7 cellular contexts compared by ENCODE assay signal in genomic region chr12:95003921-95004272, GRCh38. TPM values are rescaled to one million over a fixed set of nuclear protein-coding genes. Genes with fewer than 3 reads are reported as not detected.
DNase-seq lines count a peak whose midpoint lies in the region; ATAC-seq and TF ChIP-seq lines count a peak whose summit lies in the region.

No MANE protein-coding gene starts in this region.

- H3K9me3 ChIP-seq in HCT116 (ENCODE audit: control insufficient read depth in 1 of 2, insufficient read depth in 1 of 2, low read depth in 1 of 2, low read length in 2 of 2) (no peaks in the 10 kb centered on the region; a peak in 1 of 4 replicates), T-helper 17 cell (ENCODE audit: control insufficient read depth, low read length, poor library complexity, severe bottlenecking) (peaks cover 10% of the 10 kb centered on the region), heart right ventricle (peaks cover 0 to 29% (median 11%) of the 10 kb centered on the region in 11 donors)

- H3K4me3 ChIP-seq in HCT116 (replicated peaks in 1 of 2; ENCODE audit: low read depth in 1 of 2, low read length in 2 of 2) (peak overlapping the region; percentile 70 to 81), heart right ventricle (peak overlapping the region in 9 of 10 donors; percentile 75 to 93 (median 85))

- H3K36me3 Mint-ChIP-seq in T-helper 17 cell (ENCODE audit: low read depth): peaks cover 8% of the 10 kb centered on the region
- H3K36me3 Mint-ChIP-seq in stimulated activated memory B cell treated with anti-CD40 and anti-IgM and Interleukin-4, amounts not matched to agents 10 μg/mL and 1 μg/mL and 100 μg/mL, for 72 hours: peaks cover 20% of the 10 kb centered on the region

- ATAC-seq in HCT116 (peak; percentile 39), T-helper 17 cell (no peak), heart right ventricle (peak in 5 of 8 donors; percentile 3 to 63 (median 13)), HG02938 (IDR thresholded peaks at IDR 0.05; ENCODE audit: unreplicated experiment) (no peak)
- peak; percentile 5 for ATAC-seq in stimulated activated memory B cell treated with anti-CD40 and anti-IgM and Interleukin-4, amounts not matched to agents 10 μg/mL and 1 μg/mL and 100 μg/mL, for 72 hours

- peak overlapping the region; percentile 87 for H3K9ac ChIP-seq in HCT116 (ENCODE audit: low read length)

- DNase-seq in HCT116 (ENCODE audit: low read depth, low spot score): no peak
- DNase-seq in T-helper 17 cell: no peak
- no peak for DNase-seq in heart right ventricle
- DNase-seq in stimulated activated CD4-positive, alpha-beta T cell treated with anti-CD3 and anti-CD28 coated beads, Interleukin-2, amount 100 ng/mL, for 24 hours: no peak
- no peak for DNase-seq in DMS153 (lab: John Stamatoyannopoulos, UW)

- peaks cover 26% of the 10 kb centered on the region for H3K4me1 Mint-ChIP-seq in T-helper 17 cell
- peaks cover 28% of the 10 kb centered on the region for H3K4me1 Mint-ChIP-seq in stimulated activated memory B cell treated with anti-CD40 and anti-IgM and Interleukin-4, amounts not matched to agents 10 μg/mL and 1 μg/mL and 100 μg/mL, for 72 hours

- H4K20me1 ChIP-seq in HCT116 (ENCODE audit: insufficient read depth): no peaks in the 10 kb centered on the region

- H3K27me3 Mint-ChIP-seq in T-helper 17 cell: no peaks in the 10 kb centered on the region
- H3K27me3 Mint-ChIP-seq in stimulated activated memory B cell treated with anti-CD40 and anti-IgM and Interleukin-4, amounts not matched to agents 10 μg/mL and 1 μg/mL and 100 μg/mL, for 72 hours: no peaks in the 10 kb centered on the region

- H3K9me3 Mint-ChIP-seq in stimulated activated memory B cell treated with anti-CD40 and anti-IgM and Interleukin-4, amounts not matched to agents 10 μg/mL and 1 μg/mL and 100 μg/mL, for 72 hours: peaks cover 8% of the 10 kb centered on the region

- intact Hi-C loops in HCT116 (cut with micrococcal nuclease): no loop called here
- intact Hi-C loops in heart right ventricle (cut with DNase I): no loop called here

- RAD21 ChIA-PET in HCT116 (lab: Charles Lee; ENCODE audit: low non-redundant PET in 1 of 2, low total read pairs in 2 of 2, uncharacterized antibody in 2 of 2, unreplicated experiment in 2 of 2): no interaction called here

- WGBS in heart right ventricle, 2 donors: 64 to 65% methylated on average over 15 of the region's 15 CpGs

- peak overlapping the region; percentile 85 for H2AFZ ChIP-seq in HCT116 (ENCODE audit: low read depth, low read length, poor library complexity, severe bottlenecking)

- no peaks in the 10 kb centered on the region for H3K27me3 ChIP-seq in HCT116 (ENCODE audit: insufficient read depth, low read length)
- H3K27me3 ChIP-seq in heart right ventricle: no peaks in the 10 kb centered on the region

- 0 out of 4 replicates have a peak, but pooled peaks cover 0 to 2% of the 10 kb centered on the region in 2 experiments for H3K36me3 ChIP-seq in HCT116 (ENCODE audit: control insufficient read depth in 1 of 2, insufficient read depth in 2 of 2, low read length in 2 of 2)
- peaks cover 0 to 27% (median 15%) of the 10 kb centered on the region in 9 donors for H3K36me3 ChIP-seq in heart right ventricle

- no peak for TF ChIP-seq POLR2A in HCT116 (IDR thresholded peaks at IDR 0.05; ENCODE audit: borderline replicate concordance, extremely low read depth, insufficient read depth, insufficient read length)

- peak overlapping the region; percentile 70 for H3K4me2 ChIP-seq in HCT116 (ENCODE audit: low read length)

- CTCF ChIA-PET in HCT116 (lab: Charles Lee): no interaction called here

- H3K79me2 ChIP-seq in HCT116 (ENCODE audit: insufficient read depth, low read length): peaks cover 45% of the 10 kb centered on the region

- TF ChIP-seq CTCF in HCT116 (IDR thresholded peaks at IDR 0.05 in 2 of 3, conservative IDR thresholded peaks at IDR 0.05 in 1 of 3; ENCODE audit: borderline replicate concordance in 1 of 3, insufficient read depth in 1 of 3, low read depth in 2 of 3, low read length in 2 of 3) (no peak), heart right ventricle (IDR thresholded peaks at IDR 0.05) (no peak)

- BruUV-seq in HCT116 (replicated peaks; lab: Mats Ljungman, UMichigan): TSS peak; percentile 74

- TF ChIP-seq RAD21 in HCT116 (IDR thresholded peaks at IDR 0.05; ENCODE audit: low read depth): no peak

- peak overlapping the region; percentile 92 for H3K4me3 Mint-ChIP-seq in T-helper 17 cell
- H3K4me3 Mint-ChIP-seq in stimulated activated memory B cell treated with anti-CD40 and anti-IgM and Interleukin-4, amounts not matched to agents 10 μg/mL and 1 μg/mL and 100 μg/mL, for 72 hours: peak overlapping the region; percentile 79

- H3K27ac ChIP-seq in HCT116 (ENCODE audit: low read depth, low read length) (peak overlapping the region; percentile 67; the same call in 1 of the 2 replicates), heart right ventricle (peak overlapping the region; percentile 82 to 96 (median 90))

- no peaks in the 10 kb centered on the region for H3K9me2 ChIP-seq in HCT116 (ENCODE audit: insufficient read depth)

- H3K27ac Mint-ChIP-seq in T-helper 17 cell: peak overlapping the region; percentile 90
- peak overlapping the region; percentile 78 for H3K27ac Mint-ChIP-seq in stimulated activated memory B cell treated with anti-CD40 and anti-IgM and Interleukin-4, amounts not matched to agents 10 μg/mL and 1 μg/mL and 100 μg/mL, for 72 hours

- POLR2A ChIA-PET in HCT116 (lab: Charles Lee): interaction anchor here (0.6 to 1.1 kb wide), 9 partner anchors 10 to 243 kb away, joined by 3 to 6 read pairs (median 3); no protein-coding TSS in a partner anchor

- H3K4me1 ChIP-seq in HCT116 (ENCODE audit: control insufficient read depth in 1 of 2, insufficient read depth in 2 of 2, low read length in 2 of 2) (peaks cover 4 to 11% of the 10 kb centered on the region in 2 experiments; a peak in 3 of 4 replicates), heart right ventricle (peaks cover 0 to 48% (median 34%) of the 10 kb centered on the region in 9 donors)

TF ChIP-seq in HCT116, 20 proteins besides CTCF, POLR2A, EP300 and RAD21:
- TF ChIP-seq ZNF274 (IDR thresholded peaks at IDR 0.05; ENCODE audit: low read depth, low read length): no peak
- TF ChIP-seq MAX (IDR thresholded peaks at IDR 0.05): peak; percentile 4; the same call in 1 of the 2 replicates

RNA-seq across cellular contexts. Expression of gene NDUFA12, which starts 0.4 kb away (rescaled TPM):
- total RNA-seq in HCT116 (2021; ENCODE audit: unreplicated experiment): 79.7 TPM
- polyA plus RNA-seq in HCT116 (2012): 82.1 and 98.5 TPM in 2 replicates
- total RNA-seq in T-helper 17 cell: 10 to 100 TPM; 57.7 to 65.2 TPM
- total RNA-seq in heart right ventricle: 100 to 1,000 TPM; 254 to 427 (median 324) TPM
- 100 to 1,000 TPM; 624 to 710 TPM for polyA plus RNA-seq in heart right ventricle

Comparison
In these comparisons a context has a peak if more than half of its experiments do, and no peak if none do; other contexts are left out.
1. ATAC-seq: peak in HCT116 (single experiment), heart right ventricle (5 of 8) and stimulated activated memory B cell treated with anti-CD40 and anti-IgM and Interleukin-4, amounts not matched to agents 10 μg/mL and 1 μg/mL and 100 μg/mL, for 72 hours (single experiment); none in T-helper 17 cell (single experiment) and HG02938 (single experiment).